Comparison of ENCODE assay signal across 30 cellular contexts in genomic region chr5:124639095-124639665, GRCh38.
DNase-seq lines count a peak whose midpoint lies in the region; ATAC-seq and TF ChIP-seq lines count a peak whose summit lies in the region.
"Had no signal": no experiment of that assay in that cellular context is flagged by ENCODE, and none has a peak within 500 bp of the region (broad histone marks: within the 10 kb centered on the region; RNA-seq: fewer than 3 reads in every experiment).

No MANE protein-coding gene starts in this region.

- no peak overlapping the region; the same call in none of the 2 replicates for H3K9ac ChIP-seq in iPS-20b (ENCODE audit: low read depth, low read length)

- no peaks in the 10 kb centered on the region for H3K27me3 Mint-ChIP-seq in type B pancreatic cell
- H3K27me3 Mint-ChIP-seq: effector memory CD8-positive, alpha-beta T cell; IgD-negative memory B cell; naive B cell had no signal

- in situ Hi-C loops in Panc1 (cut with HindIII; ENCODE audit: low pct_unique_long_range_greater_than_20kb, low sequenced_read_pairs) = no loop called here

- no peaks in the 10 kb centered on the region for H3K9me3 Mint-ChIP-seq in type B pancreatic cell
- H3K9me3 Mint-ChIP-seq: activated CD8-positive, alpha-beta T cell treated with anti-CD3 and anti-CD28 coated beads for 36 hours; mesothelial cell of epicardium had no signal

- POLR2A ChIA-PET in HEK293 (lab: Yijun Ruan, JAX) = interaction anchor here (0.8 to 1.6 kb wide), 2 partner anchors 10 to 107 kb away, joined by 3 to 8 read pairs; partner anchors contain the start of gene ZNF608
- POLR2A ChIA-PET in Panc1 (lab: Charles Lee) = no interaction called here

- TF ChIP-seq CTCF in HEK293 (tag by site-specific recombination; IDR thresholded peaks at IDR 0.05) (no peak), Panc1 (IDR thresholded peaks at IDR 0.05) (no peak), type B pancreatic cell (conservative IDR thresholded peaks at IDR 0.05) (no peak)

- no peak overlapping the region for H3K27ac Mint-ChIP-seq in type B pancreatic cell
- H3K27ac Mint-ChIP-seq: activated CD8-positive, alpha-beta T cell treated with anti-CD3 and anti-CD28 coated beads for 36 hours; activated naive CD8-positive, alpha-beta T cell; effector memory CD8-positive, alpha-beta T cell; IgD-negative memory B cell; mesothelial cell of epicardium; naive B cell; T-cell had no signal

- no peaks in the 10 kb centered on the region for H3K9me3 ChIP-seq in HEK293 (ENCODE audit: control insufficient read depth, insufficient read depth, low read depth, low read length)
- H3K9me3 ChIP-seq in Panc1 (ENCODE audit: control insufficient read depth, insufficient read depth, low read depth, low read length) = no peaks in the 10 kb centered on the region
- H3K9me3 ChIP-seq in iPS-20b (ENCODE audit: insufficient read depth, low read depth, low read length) = no peaks in the 10 kb centered on the region
- H3K9me3 ChIP-seq: heart left ventricle, left ventricle myocardium inferior, Peyer's patch, transverse colon had no signal

- H3K4me3 Mint-ChIP-seq in type B pancreatic cell = peak overlapping the region; percentile 17
- H3K4me3 Mint-ChIP-seq: activated CD8-positive, alpha-beta T cell treated with anti-CD3 and anti-CD28 coated beads for 36 hours; activated naive CD8-positive, alpha-beta T cell; effector memory CD8-positive, alpha-beta T cell; IgD-negative memory B cell; mesothelial cell of epicardium; naive B cell; T-cell had no signal

- H3K4me1 ChIP-seq in HEK293 (ENCODE audit: control insufficient read depth, insufficient read depth, low read length) = peaks cover 23% of the 10 kb centered on the region
- peaks cover 46% of the 10 kb centered on the region for H3K4me1 ChIP-seq in Panc1 (ENCODE audit: control insufficient read depth, insufficient read depth, low read length)
- peaks cover 52% of the 10 kb centered on the region for H3K4me1 ChIP-seq in iPS-20b (ENCODE audit: insufficient read depth, low read length)

- peaks cover 39% of the 10 kb centered on the region for H3K4me1 Mint-ChIP-seq in type B pancreatic cell (ENCODE audit: unreplicated experiment)
- H3K4me1 Mint-ChIP-seq: T-cell had no signal

- ATAC-seq in Panc1 (peak; percentile 76), GM18858 (IDR thresholded peaks at IDR 0.05; ENCODE audit: unreplicated experiment) (no peak), HG03135 (IDR thresholded peaks at IDR 0.05; ENCODE audit: unreplicated experiment) (no peak)
- ATAC-seq: activated CD8-positive, alpha-beta T cell treated with anti-CD3 and anti-CD28 coated beads for 36 hours; effector memory CD8-positive, alpha-beta T cell; esophagus mucosa; heart left ventricle; T-cell had no signal

- intact Hi-C loops in Panc1 (cut with micrococcal nuclease; ENCODE audit: unreplicated experiment) = no loop called here

- no peak for DNase-seq in Panc1 (ENCODE audit: low read depth, low spot score)
- DNase-seq in type B pancreatic cell (ENCODE audit: extremely low spot score, unreplicated experiment) = no peak
- no peak for DNase-seq in NCI-H2171 treated with DMSO at 0.1 percent for 48 hours (lab: John Stamatoyannopoulos, UW)
- DNase-seq: activated CD8-positive, alpha-beta T cell treated with anti-CD3 and anti-CD28 coated beads for 36 hours; activated T-cell treated with anti-CD3 and anti-CD28 coated beads for 4 hours; aorta; DND-41; effector memory CD8-positive, alpha-beta T cell; foreskin fibroblast; heart left ventricle; left ventricle myocardium inferior; naive B cell; NCI-H1092; NCI-H526 treated with DMSO at 0.1 percent for 48 hours; Peyer's patch; retina; stimulated activated CD4-positive, alpha-beta T cell treated with anti-CD3 and anti-CD28 coated beads, Interleukin-2, amount 100 ng/mL, for 24 hours; T-cell; transverse colon had no signal

- H3K27me3 ChIP-seq in Panc1 (ENCODE audit: control insufficient read depth, insufficient read depth, low read length) (no peaks in the 10 kb centered on the region), iPS-20b (ENCODE audit: insufficient read depth, low read length) (no peaks in the 10 kb centered on the region)
- H3K27me3 ChIP-seq: Peyer's patch, transverse colon had no signal

- H3K4me3 ChIP-seq in HEK293 (ENCODE audit: low read depth, low read length) (no peak overlapping the region), Panc1 (ENCODE audit: low read depth in 2 of 2, low read length in 2 of 2) (no peak overlapping the region), iPS-20b (ENCODE audit: low read length) (peak overlapping the region; percentile 41; the same call in 1 of the 2 replicates)
- H3K4me3 ChIP-seq: coronary artery, heart left ventricle, left ventricle myocardium inferior, Peyer's patch, smooth muscle cell, transverse colon had no signal

- BruUV-seq in Panc1 (replicated peaks; lab: Mats Ljungman, UMichigan) = no TSS peak

- CTCF ChIA-PET in HEK293 (lab: Yijun Ruan, JAX) (interaction anchor here (1.1 kb wide), 1 partner anchor 9 kb away, joined by 3 read pairs; no protein-coding TSS in a partner anchor), Panc1 (lab: Charles Lee) (no interaction called here)

- H3K36me3 Mint-ChIP-seq in type B pancreatic cell = peaks cover 49% of the 10 kb centered on the region
- H3K36me3 Mint-ChIP-seq: activated naive CD8-positive, alpha-beta T cell; T-cell had no signal

- H3K27ac ChIP-seq in HEK293 (ENCODE audit: extremely low read depth, low read depth, low read length) (peak overlapping the region; percentile 27; the same call in 1 of the 2 replicates), Panc1 (ENCODE audit: low read length) (peak overlapping the region; percentile 92), iPS-20b (ENCODE audit: low read length) (peak overlapping the region; percentile 4)
- H3K27ac ChIP-seq: C4-2B, coronary artery, heart left ventricle, left ventricle myocardium inferior, Peyer's patch, transverse colon had no signal

- peaks cover 8 to 29% of the 10 kb centered on the region in 2 experiments; a peak in 2 of 3 replicates for H3K36me3 ChIP-seq in HEK293 (ENCODE audit: control insufficient read depth in 2 of 2, insufficient read depth in 1 of 2, low read length in 2 of 2)
- H3K36me3 ChIP-seq in Panc1 (ENCODE audit: control insufficient read depth, insufficient read depth, low read length) = no peaks in the 10 kb centered on the region
- peaks cover 73% of the 10 kb centered on the region for H3K36me3 ChIP-seq in iPS-20b (ENCODE audit: insufficient read depth, low read depth, low read length)
- H3K36me3 ChIP-seq: transverse colon had no signal

TF ChIP-seq in HEK293, 187 proteins besides CTCF, POLR2A, EP300 and RAD21:
- TF ChIP-seq YY1 (tag by site-specific recombination; IDR thresholded peaks at IDR 0.05) (no peak), ZBTB20 (tag by site-specific recombination; IDR thresholded peaks at IDR 0.05) (peak; percentile 56; the same call in 1 of the 2 replicates)

Comparison
In these comparisons a context has a peak if more than half of its experiments do, and no peak if none do; other contexts are left out.
1. H3K27ac ChIP-seq: peak in every context shown above with its lines; median percentile 92 in Panc1; 27 in HEK293; 4 in iPS-20b.